In genomic region chr19:40810649-40811408, GRCh38 we compare ENCODE assay signal across 8 cellular contexts. TPM values are rescaled to one million over a fixed set of nuclear protein-coding genes. Genes with fewer than 3 reads are reported as not detected.
DNase-seq lines count a peak whose midpoint lies in the region; ATAC-seq and TF ChIP-seq lines count a peak whose summit lies in the region.
"Not testable (repeated sequence)": the region's sequence is repeated elsewhere in the genome, so short reads cannot be mapped to it uniquely, and the experiment has no call there.

No MANE protein-coding gene starts in this region.

- H3K4me3 ChIP-seq in AG04450 (ENCODE audit: low read depth, low read length) (peak overlapping the region; percentile 54), NT2/D1 (ENCODE audit: insufficient read length, low read depth) (peak overlapping the region; percentile 34)

- CTCF ChIA-PET in AG04450 (lab: Charles Lee), result interaction anchor here (1.2 kb wide), 1 partner anchor 9 kb away, joined by 6 read pairs; no protein-coding TSS in a partner anchor

- peaks cover 17% of the 10 kb centered on the region for H3K4me1 ChIP-seq in NT2/D1 (ENCODE audit: insufficient read depth, insufficient read length)

- peaks cover 29% of the 10 kb centered on the region for H3K36me3 ChIP-seq in NT2/D1 (ENCODE audit: insufficient read depth, insufficient read length, low read length)

- H3K36me3 Mint-ChIP-seq in immature natural killer cell; progenitor cell of endocrine pancreas (ENCODE audit: insufficient read depth): not testable (repeated sequence)

- H3K9ac ChIP-seq in NT2/D1 (ENCODE audit: insufficient read length, low read depth), result peak overlapping the region; percentile 80

- peak; percentile 70 for ATAC-seq in GM18909 (IDR thresholded peaks at IDR 0.05; ENCODE audit: poor library complexity, unreplicated experiment)
- ATAC-seq in HG03175 (IDR thresholded peaks at IDR 0.05; ENCODE audit: unreplicated experiment), result peak; percentile 68

- H3K9me3 ChIP-seq in AG04450 (ENCODE audit: control insufficient read depth, insufficient read depth, low read length); NT2/D1 (ENCODE audit: insufficient read depth, low read length): not testable (repeated sequence)

- H3K4me3 Mint-ChIP-seq in immature natural killer cell, result peak overlapping the region; percentile 96 to 99 (median 98)
- peak overlapping the region; percentile 82 for H3K4me3 Mint-ChIP-seq in progenitor cell of endocrine pancreas (ENCODE audit: low read depth)

- POLR2A ChIA-PET in AG04450 (lab: Yijun Ruan, JAX), result interaction anchor here (0.6 to 1.1 kb wide), 5 partner anchors 11 to 206 kb away, joined by 3 to 14 read pairs (median 3); no protein-coding TSS in a partner anchor

- peaks cover 54 to 60% of the 10 kb centered on the region in 2 donors for H3K4me1 Mint-ChIP-seq in immature natural killer cell
- H3K4me1 Mint-ChIP-seq in progenitor cell of endocrine pancreas (ENCODE audit: low read depth), result peaks cover 28% of the 10 kb centered on the region

- TF ChIP-seq CTCF in AG04450 (IDR thresholded peaks at IDR 0.05; ENCODE audit: low read depth, low read length); progenitor cell of endocrine pancreas (IDR thresholded peaks at IDR 0.05; ENCODE audit: unreplicated experiment): not testable (repeated sequence)

- peaks cover 10 to 16% (median 15%) of the 10 kb centered on the region in 3 donors for H3K27me3 Mint-ChIP-seq in immature natural killer cell (ENCODE audit: low read depth in 3 of 3)
- H3K27me3 Mint-ChIP-seq in progenitor cell of endocrine pancreas, result peaks cover 35% of the 10 kb centered on the region

- H3K9me3 Mint-ChIP-seq in immature natural killer cell; progenitor cell of endocrine pancreas (ENCODE audit: low read depth): not testable (repeated sequence)

- DNase-seq in AG04450 (ENCODE audit: low read depth, low spot score), result peak; percentile 15
- peak; percentile 56 for DNase-seq in NT2/D1 (ENCODE audit: low read depth, low spot score)
- peak; percentile 38 for DNase-seq in activated T-cell treated with anti-CD3 and anti-CD28 coated beads for 48 hours (ENCODE audit: low read depth)
- peak; percentile 91 for DNase-seq in ecto neural progenitor cell (ENCODE audit: low spot score)
- DNase-seq in immature natural killer cell, result peak; percentile 65 to 77 (median 74)
- DNase-seq in progenitor cell of endocrine pancreas (ENCODE audit: low spot score, unreplicated experiment), result peak; percentile 55

- H3K27me3 ChIP-seq in AG04450 (ENCODE audit: control insufficient read depth, insufficient read depth, low read length); NT2/D1 (ENCODE audit: insufficient read depth, insufficient read length): not testable (repeated sequence)

- H3K27ac ChIP-seq in AG04450 (ENCODE audit: low read depth, low read length), result peak overlapping the region; percentile 31

- H3K27ac Mint-ChIP-seq in immature natural killer cell, result peak overlapping the region; percentile 75 to 96 (median 96)
- H3K27ac Mint-ChIP-seq in progenitor cell of endocrine pancreas, result peak overlapping the region; percentile 93

RNA-seq across cellular contexts. Expression of gene EGLN2, which starts 11.8 kb away (rescaled TPM):
- polyA plus RNA-seq in AG04450 (2011; rRNA removed) (28.2 and 40.6 TPM in 2 replicates), immature natural killer cell (100 to 1,000 TPM in 2 of 3 donors, 10 to 100 TPM in 1; 88.4 to 124 (median 101) TPM)
- 35.8 and 54.2 TPM in 2 replicates for polyA minus RNA-seq in AG04450 (2011; rRNA and poly(A)+ RNA removed)
- total RNA-seq in progenitor cell of endocrine pancreas, result 107 and 110 TPM in 2 replicates

RNA-seq across cellular contexts. Expression of gene RAB4B, which starts 32.8 kb away (rescaled TPM):
- polyA plus RNA-seq in AG04450 (2011; rRNA removed) (14.0 and 16.2 TPM in 2 replicates), immature natural killer cell (100 to 1,000 TPM; 129 to 151 (median 150) TPM)
- 6.3 and 12.9 TPM in 2 replicates for polyA minus RNA-seq in AG04450 (2011; rRNA and poly(A)+ RNA removed)
- total RNA-seq in progenitor cell of endocrine pancreas, result 20.7 and 21.5 TPM in 2 replicates

RNA-seq across cellular contexts. Expression of gene MIA, which starts 35.5 kb away (rescaled TPM):
- polyA plus RNA-seq in AG04450 (2011; rRNA removed), result not detected in 2 replicates
- polyA minus RNA-seq in AG04450 (2011; rRNA and poly(A)+ RNA removed), result not detected in 2 replicates
- not detected for polyA plus RNA-seq in immature natural killer cell
- total RNA-seq in progenitor cell of endocrine pancreas, result 4.6 and 8.5 TPM in 2 replicates

RNA-seq across cellular contexts. Expression of gene CYP2A6, which starts 39.4 kb away (rescaled TPM):
- polyA plus RNA-seq in AG04450 (2011; rRNA removed), result not detected in 2 replicates
- not detected in 2 replicates for polyA minus RNA-seq in AG04450 (2011; rRNA and poly(A)+ RNA removed)
- polyA plus RNA-seq in immature natural killer cell, result under 1 TPM in 1 of 3 donors, not detected in 2; 0.48 TPM
- not detected in 2 replicates for total RNA-seq in progenitor cell of endocrine pancreas

RNA-seq across cellular contexts. Expression of gene SNRPA, which starts 59.8 kb away (rescaled TPM):
- polyA plus RNA-seq in AG04450 (2011; rRNA removed) (126 and 133 TPM in 2 replicates), immature natural killer cell (10 to 100 TPM; 28.9 to 78.7 (median 39.2) TPM)
- polyA minus RNA-seq in AG04450 (2011; rRNA and poly(A)+ RNA removed), result 229 and 285 TPM in 2 replicates
- 111 and 126 TPM in 2 replicates for total RNA-seq in progenitor cell of endocrine pancreas

Comparison
In these comparisons a context has a peak if more than half of its experiments do, and no peak if none do; other contexts are left out.
1. Peak in every context shown above with its lines: DNase-seq, ATAC-seq, H3K4me3 ChIP-seq and H3K27ac ChIP-seq.
2. DNase-seq: peak in every context shown above with its lines; median percentile 91 in ecto neural progenitor cell; 74 in immature natural killer cell; 56 in NT2/D1; 55 in progenitor cell of endocrine pancreas; 38 in activated T-cell treated with anti-CD3 and anti-CD28 coated beads for 48 hours; 15 in AG04450.